ENCODE assay signal across 28 cellular contexts in genomic region chr18:10312316-10313015, GRCh38.
"Had no signal": no experiment of that assay in that cellular context is flagged by ENCODE, and none has a peak within 500 bp of the region (broad histone marks: within the 10 kb centered on the region; RNA-seq: fewer than 3 reads in every experiment).

No MANE protein-coding gene starts in this region.

- H3K4me3 ChIP-seq: adrenal gland, ascending aorta, esophagus muscularis mucosa, heart right ventricle, smooth muscle cell, testis, uterus had no signal

- H3K9ac ChIP-seq: parathyroid adenoma had no signal

- H3K9me3 ChIP-seq: adrenal gland, ascending aorta, esophagus muscularis mucosa, heart right ventricle, testis, uterus had no signal

- H3K4me2 ChIP-seq: smooth muscle cell had no signal

- H3K36me3 ChIP-seq: adrenal gland, ascending aorta, brain microvascular endothelial cell, esophagus muscularis mucosa, heart right ventricle, uterus had no signal

- H3K79me2 ChIP-seq: parathyroid adenoma had no signal

- H3K27ac Mint-ChIP-seq: activated B cell treated with CpG ODN at 0.5 μM for 24 hours; activated CD4-positive, alpha-beta T cell treated with anti-CD3 and anti-CD28 coated beads for 36 hours; activated naive CD4-positive, alpha-beta T cell treated with anti-CD3 and anti-CD28 coated beads, Interleukin-2, amount 50 U/mL, for 72 hours; activated T-cell treated with anti-CD3 and anti-CD28 coated beads, Interleukin-2, amount 50 U/mL, for 24 hours; activated T-helper 17 cell treated with anti-CD3 and anti-CD28 coated beads, Interleukin-2, amount 50 U/mL, for 72 hours; nephron; stimulated activated naive B cell treated with anti-CD40 and anti-IgM and Interleukin-4, amounts not matched to agents 10 μg/mL and 1 μg/mL and 100 μg/mL, for 72 hours had no signal

- H3K27me3 ChIP-seq: adrenal gland, ascending aorta, brain microvascular endothelial cell, esophagus muscularis mucosa, heart right ventricle, testis, uterus had no signal

- DNase-seq: activated B cell treated with CpG ODN at 0.5 μM for 24 hours; activated CD4-positive, alpha-beta T cell treated with anti-CD3 and anti-CD28 coated beads for 36 hours; activated CD4-positive, alpha-beta T cell treated with anti-CD3 and anti-CD28 coated beads, Interleukin-2, amount 50 U/mL, for 4 hours; activated CD8-positive, alpha-beta memory T cell treated with anti-CD3 and anti-CD28 coated beads for 24 hours; activated CD8-positive, alpha-beta memory T cell treated with anti-CD3 and anti-CD28 coated beads, Interleukin-2, amount 50 U/mL, for 4 hours; activated T-cell treated with anti-CD3 and anti-CD28 coated beads, Interleukin-2, amount 50 U/mL, for 24 hours; adrenal gland; brain microvascular endothelial cell; central memory CD4-positive, alpha-beta T cell; heart right ventricle; islet precursor cell; left cardiac atrium; nucleus accumbens; stimulated activated CD4-positive, alpha-beta T cell treated with anti-CD3 and anti-CD28 coated beads, Interleukin-15, amount 100 ng/mL, for 24 hours; stimulated activated CD4-positive, alpha-beta T cell treated with anti-CD3 and anti-CD28 coated beads, Interleukin-2, amount 100 ng/mL, for 48 hours; stimulated activated CD8-positive, alpha-beta memory T cell treated with anti-CD3 and anti-CD28 coated beads, Interleukin-4, amount 100 ng/mL, for 48 hours; stimulated activated naive B cell treated with anti-CD40 and anti-IgM and Interleukin-4, amounts not matched to agents 10 μg/mL and 1 μg/mL and 100 μg/mL, for 72 hours; testis; trophoblast cell; uterus had no signal

- H3K36me3 Mint-ChIP-seq: activated naive CD4-positive, alpha-beta T cell treated with anti-CD3 and anti-CD28 coated beads, Interleukin-2, amount 50 U/mL, for 72 hours had no signal

- H3K4me1 Mint-ChIP-seq: activated CD4-positive, alpha-beta T cell treated with anti-CD3 and anti-CD28 coated beads for 36 hours; activated T-helper 17 cell treated with anti-CD3 and anti-CD28 coated beads, Interleukin-2, amount 50 U/mL, for 72 hours had no signal

- H2AFZ ChIP-seq: parathyroid adenoma had no signal

- H3K4me1 ChIP-seq: adrenal gland, ascending aorta, esophagus muscularis mucosa, parathyroid adenoma, testis, uterus had no signal

- H3K27me3 Mint-ChIP-seq: activated B cell treated with CpG ODN at 0.5 μM for 24 hours; activated T-cell treated with anti-CD3 and anti-CD28 coated beads, Interleukin-2, amount 50 U/mL, for 24 hours; stimulated activated naive B cell treated with anti-CD40 and anti-IgM and Interleukin-4, amounts not matched to agents 10 μg/mL and 1 μg/mL and 100 μg/mL, for 72 hours had no signal

- H3K9me3 Mint-ChIP-seq: activated B cell treated with CpG ODN at 0.5 μM for 24 hours; activated naive CD4-positive, alpha-beta T cell treated with anti-CD3 and anti-CD28 coated beads, Interleukin-2, amount 50 U/mL, for 72 hours; activated T-cell treated with anti-CD3 and anti-CD28 coated beads, Interleukin-2, amount 50 U/mL, for 24 hours; nephron had no signal

- ATAC-seq: activated CD4-positive, alpha-beta T cell treated with anti-CD3 and anti-CD28 coated beads for 36 hours; activated naive CD4-positive, alpha-beta T cell treated with anti-CD3 and anti-CD28 coated beads, Interleukin-2, amount 50 U/mL, for 72 hours; activated T-helper 17 cell treated with anti-CD3 and anti-CD28 coated beads, Interleukin-2, amount 50 U/mL, for 72 hours; heart right ventricle; left cardiac atrium; sciatic nerve; stimulated activated naive B cell treated with anti-CD40 and anti-IgM and Interleukin-4, amounts not matched to agents 10 μg/mL and 1 μg/mL and 100 μg/mL, for 72 hours had no signal

- H3K4me3 Mint-ChIP-seq: activated B cell treated with CpG ODN at 0.5 μM for 24 hours; activated CD4-positive, alpha-beta T cell treated with anti-CD3 and anti-CD28 coated beads for 36 hours; activated T-cell treated with anti-CD3 and anti-CD28 coated beads, Interleukin-2, amount 50 U/mL, for 24 hours; activated T-helper 17 cell treated with anti-CD3 and anti-CD28 coated beads, Interleukin-2, amount 50 U/mL, for 72 hours; nephron; stimulated activated naive B cell treated with anti-CD40 and anti-IgM and Interleukin-4, amounts not matched to agents 10 μg/mL and 1 μg/mL and 100 μg/mL, for 72 hours had no signal

- H3K27ac ChIP-seq: adrenal gland, ascending aorta, brain microvascular endothelial cell, esophagus muscularis mucosa, heart right ventricle, parathyroid adenoma, testis, uterus had no signal
